25 cellular contexts compared by ENCODE assay signal in the genomic region with DNA sequence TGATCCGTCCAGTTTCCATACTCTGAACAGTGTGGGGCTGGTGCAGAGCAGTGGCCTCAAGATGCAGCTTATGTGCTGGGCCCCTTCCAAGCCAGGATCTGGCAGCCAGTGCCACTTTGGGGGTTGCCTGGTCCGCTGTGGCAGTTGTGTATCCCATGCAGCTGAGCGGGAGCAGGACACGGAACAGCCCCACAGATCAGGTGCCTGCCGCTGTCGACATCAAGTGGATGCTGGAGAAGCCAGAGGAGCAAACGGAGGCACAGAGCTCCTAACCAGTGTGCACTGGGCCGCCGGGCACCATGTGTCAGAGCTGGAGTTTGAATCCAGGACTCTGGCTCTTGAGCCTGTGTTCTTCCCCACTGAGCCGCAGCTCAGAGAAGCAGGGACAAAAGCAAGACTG.
"Had no signal": no experiment of that assay in that cellular context is flagged by ENCODE, and none has a peak within 500 bp of the region (broad histone marks: within the 10 kb centered on the region; RNA-seq: fewer than 3 reads in every experiment).

No MANE protein-coding gene starts in this region.

- ATAC-seq: natural killer cell; pancreas; right cardiac atrium; stimulated activated effector memory CD8-positive, alpha-beta T cell treated with anti-CD3 and anti-CD28 coated beads, Interleukin-12 subunit alpha, Interleukin-12 subunit beta, amount 100 ng/mL, for 72 hours had no signal

- H3K4me2 ChIP-seq: hepatocyte had no signal

- H3K9me3 Mint-ChIP-seq: naive B cell; natural killer cell; stimulated activated effector memory CD8-positive, alpha-beta T cell treated with anti-CD3 and anti-CD28 coated beads, Interleukin-12 subunit alpha, Interleukin-12 subunit beta, amount 100 ng/mL, for 72 hours had no signal

- H3K9me3 ChIP-seq: pancreas, prostate gland, sigmoid colon, stomach, testis, thyroid gland, transverse colon, upper lobe of left lung had no signal

- H3K27me3 Mint-ChIP-seq: naive B cell had no signal

- H3K27me3 ChIP-seq: hepatocyte, pancreas, sigmoid colon, spleen, stomach, testis, thyroid gland, transverse colon, upper lobe of left lung had no signal

- H3K4me1 Mint-ChIP-seq: mesothelial cell of epicardium, natural killer cell had no signal

- H3K27ac ChIP-seq: hepatocyte, left ventricle myocardium inferior, pancreas, prostate gland, sigmoid colon, spleen, stomach, testis, thyroid gland, transverse colon, upper lobe of left lung had no signal

- H3K27ac Mint-ChIP-seq: mesothelial cell of epicardium; natural killer cell; stimulated activated effector memory CD8-positive, alpha-beta T cell treated with anti-CD3 and anti-CD28 coated beads, Interleukin-12 subunit alpha, Interleukin-12 subunit beta, amount 100 ng/mL, for 72 hours had no signal

- H3K4me1 ChIP-seq: left ventricle myocardium inferior, pancreas, prostate gland, sigmoid colon, testis, transverse colon had no signal

- H3K4me3 ChIP-seq: hepatocyte, left ventricle myocardium inferior, lung, pancreas, prostate gland, sigmoid colon, spleen, stomach, testis, thyroid gland, transverse colon, upper lobe of left lung had no signal

- H3K36me3 ChIP-seq: left ventricle myocardium inferior, pancreas, prostate gland, sigmoid colon, thyroid gland, transverse colon had no signal

- H3K36me3 Mint-ChIP-seq: naive B cell; natural killer cell; stimulated activated effector memory CD8-positive, alpha-beta T cell treated with anti-CD3 and anti-CD28 coated beads, Interleukin-12 subunit alpha, Interleukin-12 subunit beta, amount 100 ng/mL, for 72 hours had no signal

- DNase-seq: islet precursor cell; left ventricle myocardium inferior; mesendoderm; naive B cell; natural killer cell; nephron progenitor cell; nucleus accumbens; pancreas; retina; right cardiac atrium; sigmoid colon; small intestine; spleen; stimulated activated CD4-positive, alpha-beta T cell treated with anti-CD3 and anti-CD28 coated beads, Interleukin-4, amount 100 ng/mL, for 24 hours; stimulated activated naive CD4-positive, alpha-beta T cell; stomach; testis; thyroid gland; transverse colon had no signal

- H3K4me3 Mint-ChIP-seq: mesothelial cell of epicardium; naive B cell; natural killer cell; nephron progenitor cell; stimulated activated effector memory CD8-positive, alpha-beta T cell treated with anti-CD3 and anti-CD28 coated beads, Interleukin-12 subunit alpha, Interleukin-12 subunit beta, amount 100 ng/mL, for 72 hours had no signal
